In the genomic region with DNA sequence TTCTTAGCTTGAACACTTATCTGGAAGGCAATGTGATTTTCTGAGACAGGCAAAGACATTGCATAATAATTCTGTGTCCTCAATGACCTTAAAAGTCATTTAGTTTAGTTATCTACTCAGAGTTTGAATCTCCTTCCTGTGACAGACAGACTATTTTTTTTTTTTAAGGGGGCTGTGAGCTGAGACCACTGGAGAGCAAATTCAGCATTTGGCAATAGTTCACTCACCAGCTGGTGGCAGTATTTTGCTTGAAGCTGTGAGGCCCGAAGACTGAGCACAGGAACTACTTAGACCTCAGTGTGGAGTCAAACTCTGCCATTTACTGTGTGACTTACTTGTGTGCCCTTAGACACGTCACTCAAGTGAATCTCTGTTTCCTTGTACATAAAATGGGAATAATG, we compare ENCODE assay signal across 10 cellular contexts. TPM values are rescaled to one million over a fixed set of nuclear protein-coding genes. Genes with fewer than 3 reads are reported as not detected.
DNase-seq lines count a peak whose midpoint lies in the region; ATAC-seq lines count a peak whose summit lies in the region.
"Had no signal": no experiment of that assay in that cellular context is flagged by ENCODE, and none has a peak within 500 bp of the region (broad histone marks: within the 10 kb centered on the region; RNA-seq: fewer than 3 reads in every experiment).

No MANE protein-coding gene starts in this region.

- DNase-seq in NCI-H2081 (lab: John Stamatoyannopoulos, UW) = peak; percentile 58 to 67
- no peak for DNase-seq in NCI-H2081 treated with DMSO at 0.1 percent for 48 hours (lab: John Stamatoyannopoulos, UW)
- peak; percentile 80 for DNase-seq in NCI-H82 (lab: John Stamatoyannopoulos, UW)
- DNase-seq in dermis microvascular lymphatic vessel endothelial cell (ENCODE audit: low read depth in 2 of 2) = peak; percentile 24 to 46
- DNase-seq in myocyte (ENCODE audit: low read depth) = peak; percentile 17
- no peak for DNase-seq in A172 (ENCODE audit: low spot score)
- DNase-seq: pancreas had no signal

- ATAC-seq in HG02938 (IDR thresholded peaks at IDR 0.05; ENCODE audit: unreplicated experiment) (peak; percentile 40), GM21717 (IDR thresholded peaks at IDR 0.05; ENCODE audit: unreplicated experiment) (no peak)

RNA-seq across cellular contexts. Expression of a gene that starts 22.9 kb away (rescaled TPM):
- total RNA-seq in dermis microvascular lymphatic vessel endothelial cell (0.26 and 0.89 TPM in 2 replicates), myocyte (3.2 and 5.3 TPM in 2 replicates)
- 105 TPM for polyA plus RNA-seq in myocyte (2012)
- total RNA-seq in A172 (2014; rRNA removed; shearing (Covaris generic)) = 8.2 and 10.3 TPM in 2 replicates
- total RNA-seq: activated CD8-positive, alpha-beta memory T cell treated with anti-CD3 and anti-CD28 coated beads for 36 hours had no signal

RNA-seq across cellular contexts. Expression of a gene that starts 28.4 kb away (rescaled TPM):
- total RNA-seq in dermis microvascular lymphatic vessel endothelial cell (79.0 and 134 TPM in 2 replicates), myocyte (216 and 354 TPM in 2 replicates)
- 110 TPM for polyA plus RNA-seq in myocyte (2012)
- total RNA-seq in A172 (2014; rRNA removed; shearing (Covaris generic)) = 72.3 and 98.6 TPM in 2 replicates

Comparison
In these comparisons a context has a peak if more than half of its experiments do, and no peak if none do; other contexts are left out.
1. DNase-seq: peak in NCI-H2081 (2 of 2), NCI-H82 (single experiment), dermis microvascular lymphatic vessel endothelial cell (2 of 2) and myocyte (single experiment); none in NCI-H2081 treated with DMSO at 0.1 percent for 48 hours (single experiment) and A172 (single experiment).